Comparison of ENCODE assay signal across 12 cellular contexts in the genomic region with DNA sequence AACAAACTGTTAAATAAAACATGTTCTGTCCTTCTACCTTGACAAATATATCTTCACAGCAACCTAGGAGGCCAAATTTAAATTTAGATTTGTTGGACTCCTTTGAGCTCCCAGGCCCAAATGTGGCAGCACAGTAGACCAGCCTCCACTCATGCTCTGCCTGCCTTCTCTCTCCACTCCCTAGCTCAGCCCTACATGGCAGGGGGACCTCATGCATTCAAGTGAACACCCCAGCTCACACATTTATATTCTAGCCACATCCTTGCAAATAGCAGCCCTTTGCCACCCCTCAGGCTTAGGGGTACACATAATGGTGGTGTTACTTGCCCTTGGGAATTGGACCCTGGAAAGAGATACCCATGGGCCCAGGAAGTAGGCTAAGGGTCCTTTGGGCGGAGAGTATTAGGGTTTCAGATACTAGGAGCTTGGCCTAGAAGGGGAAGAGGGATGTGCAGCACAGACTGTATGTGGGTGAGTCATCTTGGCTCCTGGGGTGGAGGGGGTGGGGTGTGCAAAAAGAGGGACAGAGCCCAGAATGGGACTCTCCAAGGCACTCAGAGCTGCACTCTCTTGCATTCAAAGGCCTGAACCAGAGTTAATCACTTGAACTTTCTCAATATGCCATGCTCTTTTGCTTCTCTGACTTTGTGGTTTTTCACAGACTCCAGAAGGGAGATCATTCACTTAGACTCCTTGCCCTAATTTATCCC.
A peak's percentile ranks its signal among the peaks of the same experiment; 100 is the strongest.
DNase-seq lines count a peak whose midpoint lies in the region; ATAC-seq and TF ChIP-seq lines count a peak whose summit lies in the region.
"Had no signal": no experiment of that assay in that cellular context is flagged by ENCODE, and none has a peak within 500 bp of the region (broad histone marks: within the 10 kb centered on the region; RNA-seq: fewer than 3 reads in every experiment).

No MANE protein-coding gene starts in this region.

- no peaks in the 10 kb centered on the region for H3K9me3 Mint-ChIP-seq in activated naive CD4-positive, alpha-beta T cell treated with anti-CD3 and anti-CD28 coated beads for 36 hours
- no peaks in the 10 kb centered on the region for H3K9me3 Mint-ChIP-seq in activated naive CD4-positive, alpha-beta T cell treated with anti-CD3 and anti-CD28 coated beads, Interleukin-2, amount 10 ng/mL, durations not matched to agents 7 days and 5 days

- H3K36me3 Mint-ChIP-seq in activated naive CD4-positive, alpha-beta T cell treated with anti-CD3 and anti-CD28 coated beads for 36 hours (ENCODE audit: low read depth): no peaks in the 10 kb centered on the region
- no peaks in the 10 kb centered on the region for H3K36me3 Mint-ChIP-seq in activated naive CD4-positive, alpha-beta T cell treated with anti-CD3 and anti-CD28 coated beads, Interleukin-2, amount 10 ng/mL, durations not matched to agents 7 days and 5 days
- H3K36me3 Mint-ChIP-seq: immature natural killer cell had no signal

- H3K27me3 Mint-ChIP-seq in activated naive CD4-positive, alpha-beta T cell treated with anti-CD3 and anti-CD28 coated beads for 36 hours (ENCODE audit: low read depth): no peaks in the 10 kb centered on the region
- no peaks in the 10 kb centered on the region for H3K27me3 Mint-ChIP-seq in activated naive CD4-positive, alpha-beta T cell treated with anti-CD3 and anti-CD28 coated beads, Interleukin-2, amount 10 ng/mL, durations not matched to agents 7 days and 5 days

- H3K27me3 ChIP-seq in upper lobe of right lung: no peaks in the 10 kb centered on the region
- no peaks in the 10 kb centered on the region for H3K27me3 ChIP-seq in prostate gland (replicated peaks; ENCODE audit: insufficient read depth)

- H3K4me3 Mint-ChIP-seq in activated naive CD4-positive, alpha-beta T cell treated with anti-CD3 and anti-CD28 coated beads for 36 hours: no peak overlapping the region
- H3K4me3 Mint-ChIP-seq in activated naive CD4-positive, alpha-beta T cell treated with anti-CD3 and anti-CD28 coated beads, Interleukin-2, amount 10 ng/mL, durations not matched to agents 7 days and 5 days: no peak overlapping the region
- H3K4me3 Mint-ChIP-seq: immature natural killer cell had no signal

- no peaks in the 10 kb centered on the region for H3K4me1 Mint-ChIP-seq in activated naive CD4-positive, alpha-beta T cell treated with anti-CD3 and anti-CD28 coated beads for 36 hours (ENCODE audit: low read depth)
- no peaks in the 10 kb centered on the region for H3K4me1 Mint-ChIP-seq in activated naive CD4-positive, alpha-beta T cell treated with anti-CD3 and anti-CD28 coated beads, Interleukin-2, amount 10 ng/mL, durations not matched to agents 7 days and 5 days
- H3K4me1 Mint-ChIP-seq: immature natural killer cell had no signal

- H3K4me1 ChIP-seq in upper lobe of right lung (peaks cover 23% of the 10 kb centered on the region), prostate gland (replicated peaks) (no peaks in the 10 kb centered on the region)

- 63% methylated on average over 1 of the region's 1 CpG for WGBS in prostate gland

- H3K36me3 ChIP-seq in upper lobe of right lung (no peaks in the 10 kb centered on the region), prostate gland (no peaks in the 10 kb centered on the region)

- intact Hi-C loops in activated naive CD4-positive, alpha-beta T cell treated with anti-CD3 and anti-CD28 coated beads for 36 hours (cut with micrococcal nuclease): no loop called here
- intact Hi-C loops in upper lobe of right lung (cut with DNase I) (no loop called here), prostate gland (cut with DNase I) (no loop called here)

- no peak overlapping the region for H3K27ac ChIP-seq in upper lobe of right lung
- H3K27ac ChIP-seq in prostate gland: no peak overlapping the region
- H3K27ac ChIP-seq: C4-2B had no signal

- peak; percentile 80 for ATAC-seq in upper lobe of right lung
- ATAC-seq in GM21576 (IDR thresholded peaks at IDR 0.05; ENCODE audit: unreplicated experiment): no peak

- H3K9me3 ChIP-seq in upper lobe of right lung: no peaks in the 10 kb centered on the region
- no peaks in the 10 kb centered on the region for H3K9me3 ChIP-seq in prostate gland

- DNase-seq in activated naive CD4-positive, alpha-beta T cell treated with anti-CD3 and anti-CD28 coated beads for 36 hours: peak; percentile 17
- DNase-seq in activated naive CD4-positive, alpha-beta T cell treated with anti-CD3 and anti-CD28 coated beads, Interleukin-2, amount 10 ng/mL, durations not matched to agents 7 days and 5 days: no peak
- DNase-seq in brain pericyte (ENCODE audit: low read depth, low spot score) (peak; percentile 37), kidney tubule cell (ENCODE audit: low spot score) (peak; percentile 89), upper lobe of right lung (no peak), COLO829 (ENCODE audit: low spot score) (no peak), prostate gland (ENCODE audit: low spot score) (no peak)
- DNase-seq: activated naive CD4-positive, alpha-beta T cell treated with anti-CD3 and anti-CD28 coated beads, Interleukin-2, amount 50 U/mL, for 16 hours; immature natural killer cell; SIG-M5 had no signal

- no peak for TF ChIP-seq POLR2A in prostate gland (IDR thresholded peaks at IDR 0.05)

- TF ChIP-seq CTCF in upper lobe of right lung (IDR thresholded peaks at IDR 0.05) (no peak), prostate gland (IDR thresholded peaks at IDR 0.05) (no peak)

- CTCF ChIA-PET in activated naive CD4-positive, alpha-beta T cell treated with anti-CD3 and anti-CD28 coated beads for 36 hours (lab: Charles Lee): no interaction called here
- CTCF ChIA-PET in activated naive CD4-positive, alpha-beta T cell treated with anti-CD3 and anti-CD28 coated beads, Interleukin-2, amount 10 ng/mL, durations not matched to agents 7 days and 5 days (lab: Charles Lee): no interaction called here

- no peak overlapping the region for H3K27ac Mint-ChIP-seq in activated naive CD4-positive, alpha-beta T cell treated with anti-CD3 and anti-CD28 coated beads for 36 hours
- H3K27ac Mint-ChIP-seq in activated naive CD4-positive, alpha-beta T cell treated with anti-CD3 and anti-CD28 coated beads, Interleukin-2, amount 10 ng/mL, durations not matched to agents 7 days and 5 days: no peak overlapping the region
- H3K27ac Mint-ChIP-seq: immature natural killer cell had no signal

- no peak overlapping the region for H3K4me3 ChIP-seq in upper lobe of right lung
- H3K4me3 ChIP-seq in prostate gland: no peak overlapping the region

Comparison
In these comparisons a context has a peak if more than half of its experiments do, and no peak if none do; other contexts are left out.
1. DNase-seq: peak in activated naive CD4-positive, alpha-beta T cell treated with anti-CD3 and anti-CD28 coated beads for 36 hours (single experiment), brain pericyte (single experiment) and kidney tubule cell (single experiment); none in activated naive CD4-positive, alpha-beta T cell treated with anti-CD3 and anti-CD28 coated beads, Interleukin-2, amount 10 ng/mL, durations not matched to agents 7 days and 5 days (single experiment), upper lobe of right lung (single experiment), COLO829 (single experiment) and prostate gland (single experiment).